In the genomic region with DNA sequence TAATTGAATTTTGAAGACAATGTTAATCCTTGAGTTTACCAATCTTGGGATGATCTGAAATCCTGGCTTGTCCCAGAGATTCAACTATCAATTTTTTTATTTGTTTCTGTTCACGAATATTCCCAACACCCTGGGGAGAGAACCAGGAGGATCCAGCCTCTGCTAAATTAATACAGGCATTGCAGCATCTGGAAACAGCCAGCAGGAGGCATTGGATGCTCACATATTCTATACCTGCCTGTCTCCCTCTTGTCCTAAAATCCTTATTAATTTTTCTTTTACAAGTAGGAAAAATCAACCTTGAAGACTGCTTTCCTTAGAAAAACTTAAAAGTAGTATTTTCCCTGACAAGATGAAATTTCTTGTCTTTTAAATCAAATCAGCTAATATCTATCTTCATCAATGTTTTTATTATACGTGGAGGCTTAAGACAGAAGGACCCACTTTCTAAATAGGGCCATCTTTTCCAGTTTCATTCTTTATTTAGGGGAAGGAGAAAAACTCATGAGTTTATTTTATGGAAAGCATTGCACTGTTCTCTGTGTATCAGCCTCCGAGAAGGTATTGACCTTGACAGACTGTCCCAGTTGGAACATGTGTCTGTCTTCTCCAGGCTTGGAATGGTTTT, we compare ENCODE assay signal across 8 cellular contexts.
DNase-seq lines count a peak whose midpoint lies in the region; ATAC-seq, FAIRE-seq and TF ChIP-seq lines count a peak whose summit lies in the region.

No MANE protein-coding gene starts in this region.

- DNase-seq in NOMO-1 treated with DMSO at 0.1 percent for 48 hours (lab: John Stamatoyannopoulos, UW; ENCODE audit: unreplicated experiment) (peak; percentile 10), NOMO-1 (lab: John Stamatoyannopoulos, UW; ENCODE audit: unreplicated experiment in 2 of 2) (no peak), LNCaP clone FGC (ENCODE audit: low read depth) (peak; percentile 26), SW480 (ENCODE audit: low spot score) (peak; percentile 50), foreskin fibroblast (peak; percentile 41 to 79), pancreas (peak in 1 of 6 donors; percentile 39), activated T-cell treated with anti-CD3 and anti-CD28 coated beads for 4 hours (no peak)
- no peak for DNase-seq in activated effector memory CD4-positive, alpha-beta T cell treated with anti-CD3 and anti-CD28 coated beads, Interleukin-2, amount 50 U/mL, for 16 hours

- no peak overlapping the region for H3K4me3 ChIP-seq in LNCaP clone FGC (ENCODE audit: low read depth, low read length)
- no peak overlapping the region for H3K4me3 ChIP-seq in foreskin fibroblast (ENCODE audit: low read depth in 1 of 2, low read length in 2 of 2)
- H3K4me3 ChIP-seq in pancreas: no peak overlapping the region

- intact Hi-C loops in pancreas (cut with DNase I): no loop called here

- peak; percentile 70 for FAIRE-seq in pancreas (lab: Jason Lieb, UNC)

- peak; percentile 95 for TF ChIP-seq CTCF in LNCaP clone FGC (IDR thresholded peaks at IDR 0.05; ENCODE audit: control insufficient read depth, extremely low read depth, insufficient read depth)
- peak; percentile 82 for TF ChIP-seq CTCF in foreskin fibroblast (IDR thresholded peaks at IDR 0.05; ENCODE audit: low read depth, low read length)
- peak in 3 of 4 donors; percentile 44 to 66 (median 48) for TF ChIP-seq CTCF in pancreas (IDR thresholded peaks at IDR 0.05)

- WGBS in pancreas, 2 donors: 30 to 35% methylated on average over 3 of the region's 3 CpGs

- H3K36me3 ChIP-seq in pancreas: no peaks in the 10 kb centered on the region

- H3K4me1 ChIP-seq in pancreas: no peaks in the 10 kb centered on the region

- peaks cover 0 to 8% (median 2%) of the 10 kb centered on the region in 4 donors for H3K27me3 ChIP-seq in pancreas

- no peaks in the 10 kb centered on the region for H3K9me3 ChIP-seq in pancreas

- H3K27ac ChIP-seq in pancreas: no peak overlapping the region

- ATAC-seq in pancreas: peak in 3 of 4 donors; percentile 74 to 81 (median 75)

Comparison
In these comparisons a context has a peak if more than half of its experiments do, and no peak if none do; other contexts are left out.
1. DNase-seq: peak in NOMO-1 treated with DMSO at 0.1 percent for 48 hours (single experiment), LNCaP clone FGC (single experiment), SW480 (single experiment) and foreskin fibroblast (2 of 2); none in NOMO-1 (0 of 2), activated effector memory CD4-positive, alpha-beta T cell treated with anti-CD3 and anti-CD28 coated beads, Interleukin-2, amount 50 U/mL, for 16 hours (single experiment) and activated T-cell treated with anti-CD3 and anti-CD28 coated beads for 4 hours (single experiment).
2. Peak in every context shown above with its lines, with median percentiles within 50 percentile points of each other: CTCF ChIP-seq.